18 cellular contexts compared by ENCODE assay signal in genomic region chr6:32112436-32112980, GRCh38. TPM values are rescaled to one million over a fixed set of nuclear protein-coding genes. Genes with fewer than 3 reads are reported as not detected.
DNase-seq lines count a peak whose midpoint lies in the region; ATAC-seq and TF ChIP-seq lines count a peak whose summit lies in the region.
"Had no signal": no experiment of that assay in that cellular context is flagged by ENCODE, and none has a peak within 500 bp of the region (broad histone marks: within the 10 kb centered on the region; RNA-seq: fewer than 3 reads in every experiment).

No MANE protein-coding gene starts in this region.

- DNase-seq in OCI-LY7 (ENCODE audit: low spot score) (no peak), fibroblast of gingiva (ENCODE audit: low read depth) (peak; percentile 40), naive B cell (no peak), thyroid gland (no peak), GM13977 (ENCODE audit: low spot score) (no peak), DMS 273 treated with DMSO at 0.1 percent for 48 hours (lab: John Stamatoyannopoulos, UW) (no peak), Calu3 (no peak)
- DNase-seq: activated CD4-positive, alpha-beta T cell treated with anti-CD3 and anti-CD28 coated beads for 36 hours; activated T-cell treated with anti-CD3 and anti-CD28 coated beads, Interleukin-2, amount 50 U/mL, for 24 hours; anterior cingulate cortex; KBM-7; kidney; NCI-H1417 treated with DMSO at 0.1 percent for 48 hours; NCI-H526 treated with DMSO at 0.1 percent for 48 hours; stimulated activated CD4-positive, alpha-beta T cell treated with anti-CD3 and anti-CD28 coated beads, Interleukin-12 subunit alpha, Interleukin-12 subunit beta, amount 100 ng/mL, for 4 hours had no signal

- no peak overlapping the region for H2AFZ ChIP-seq in OCI-LY7 (ENCODE audit: low read length)

- no peaks in the 10 kb centered on the region for H3K27me3 ChIP-seq in thyroid gland
- H3K27me3 ChIP-seq: BLaER1 had no signal

- 65 to 73% methylated on average over 9 of the region's 9 CpGs for WGBS in thyroid gland, 2 donors

- H3K36me3 ChIP-seq in OCI-LY7 (ENCODE audit: insufficient read depth, low read length) (peaks cover 32% of the 10 kb centered on the region; the same call in 1 of the 2 replicates), thyroid gland (peaks cover 18 to 20% of the 10 kb centered on the region in 2 donors)

- H3K27ac Mint-ChIP-seq in naive B cell = peak overlapping the region in 4 of 6 donors; percentile 44 to 90 (median 76)
- no peak overlapping the region for H3K27ac Mint-ChIP-seq in Calu3 (ENCODE audit: unreplicated experiment)
- H3K27ac Mint-ChIP-seq: T-helper 1 cell treated with Interleukin-12 subunit alpha and Interleukin-12 subunit beta and Interleukin-4 antibody, amounts not matched to agents 30 μg/mL and 1 μg/mL, for 36 hours had no signal

- H3K27me3 Mint-ChIP-seq in naive B cell (peaks cover under 1 to 17% (median 16%) of the 10 kb centered on the region in 3 donors), Calu3 (ENCODE audit: unreplicated experiment) (peaks cover 29% of the 10 kb centered on the region)

- no peak overlapping the region for H3K4me2 ChIP-seq in OCI-LY7 (ENCODE audit: low read length)
- H3K4me2 ChIP-seq: BLaER1 had no signal

- no peaks in the 10 kb centered on the region; the same call in 1 of the 2 replicates for H4K20me1 ChIP-seq in OCI-LY7 (ENCODE audit: insufficient read depth, low read length)

- no peak for TF ChIP-seq POLR2A in thyroid gland (IDR thresholded peaks at IDR 0.05)

- H3K4me3 Mint-ChIP-seq in naive B cell (no peak overlapping the region), Calu3 (ENCODE audit: low read depth, unreplicated experiment) (no peak overlapping the region)
- H3K4me3 Mint-ChIP-seq: activated CD4-positive, alpha-beta T cell treated with anti-CD3 and anti-CD28 coated beads for 36 hours; activated T-cell treated with anti-CD3 and anti-CD28 coated beads, Interleukin-2, amount 50 U/mL, for 24 hours; T-helper 1 cell treated with Interleukin-12 subunit alpha and Interleukin-12 subunit beta and Interleukin-4 antibody, amounts not matched to agents 30 μg/mL and 1 μg/mL, for 36 hours had no signal

- H3K4me3 ChIP-seq in OCI-LY7 (ENCODE audit: low read depth, low read length, poor library complexity, severe bottlenecking) (no peak overlapping the region), thyroid gland (replicated peaks in 1 of 3) (no peak overlapping the region)
- H3K4me3 ChIP-seq: BLaER1 had no signal

- H3K9me3 ChIP-seq in OCI-LY7 (ENCODE audit: low read length) (no peaks in the 10 kb centered on the region), thyroid gland (no peaks in the 10 kb centered on the region)
- H3K9me3 ChIP-seq: BLaER1 had no signal

- H3K9me3 Mint-ChIP-seq in naive B cell (no peaks in the 10 kb centered on the region), Calu3 (ENCODE audit: low read depth, unreplicated experiment) (no peaks in the 10 kb centered on the region)
- H3K9me3 Mint-ChIP-seq: activated T-cell treated with anti-CD3 and anti-CD28 coated beads, Interleukin-2, amount 50 U/mL, for 24 hours; T-helper 1 cell treated with Interleukin-12 subunit alpha and Interleukin-12 subunit beta and Interleukin-4 antibody, amounts not matched to agents 30 μg/mL and 1 μg/mL, for 36 hours had no signal

- POLR2A ChIA-PET in OCI-LY7 (lab: Charles Lee) = no interaction called here

- no peaks in the 10 kb centered on the region for H3K79me2 ChIP-seq in OCI-LY7 (ENCODE audit: insufficient read depth, low read depth, low read length)

- TF ChIP-seq CTCF in OCI-LY7 (conservative IDR thresholded peaks at IDR 0.05; ENCODE audit: low read length) (no peak), thyroid gland (IDR thresholded peaks at IDR 0.05) (no peak), GM13977 (IDR thresholded peaks at IDR 0.05; ENCODE audit: extremely low read depth, insufficient read depth, missing control alignments) (no peak), Calu3 (IDR thresholded peaks at IDR 0.05; ENCODE audit: unreplicated experiment) (no peak)

- H3K4me1 ChIP-seq in OCI-LY7 (ENCODE audit: insufficient read depth, low read length, poor library complexity, severe bottlenecking) (no peaks in the 10 kb centered on the region), thyroid gland (peaks cover 16 to 71% of the 10 kb centered on the region in 2 donors)

- CTCF ChIA-PET in OCI-LY7 (lab: Charles Lee; ENCODE audit: unreplicated experiment) = no interaction called here
- CTCF ChIA-PET in Calu3 (lab: Charles Lee) = no interaction called here

- ATAC-seq in naive B cell (ENCODE audit: low read depth in 2 of 2) (no peak), GM19351 (IDR thresholded peaks at IDR 0.05; ENCODE audit: unreplicated experiment) (no peak)
- ATAC-seq: activated CD4-positive, alpha-beta T cell treated with anti-CD3 and anti-CD28 coated beads for 36 hours had no signal

- H3K36me3 Mint-ChIP-seq in naive B cell (peaks cover 0 to 21% of the 10 kb centered on the region in 2 donors), Calu3 (ENCODE audit: insufficient read depth, unreplicated experiment) (peaks cover 25% of the 10 kb centered on the region)

- in situ Hi-C loops in GM13977 (cut with MboI; ENCODE audit: low pct_unique_long_range_greater_than_20kb, low sequenced_read_pairs, unreplicated experiment) = no loop called here

- H3K27ac ChIP-seq in OCI-LY7 (ENCODE audit: low read depth, low read length, poor library complexity, severe bottlenecking) (no peak overlapping the region), thyroid gland (peak overlapping the region; percentile 26 to 66 (median 33))
- H3K27ac ChIP-seq: BLaER1 had no signal

- intact Hi-C loops in OCI-LY7 (cut with micrococcal nuclease; ENCODE audit: unreplicated experiment) = no loop called here
- intact Hi-C loops in thyroid gland (cut with DNase I) = loop anchor here (10.0 kb wide), 1 partner anchor 68 kb away; no protein-coding TSS in a partner anchor
- intact Hi-C loops in Calu3 (cut with micrococcal nuclease; ENCODE audit: unreplicated experiment) = loop anchor here (10.0 kb wide), 1 partner anchor 122 kb away; no protein-coding TSS in a partner anchor

- no peaks in the 10 kb centered on the region for H3K9me2 ChIP-seq in OCI-LY7 (ENCODE audit: insufficient read depth, low read length)

- BruUV-seq in OCI-LY7 (replicated peaks; lab: Mats Ljungman, UMichigan) (TSS peak; percentile 23), Calu3 (replicated peaks; lab: Mats Ljungman, UMichigan) (no TSS peak)

- peaks cover 27 to 51% (median 50%) of the 10 kb centered on the region in 3 donors for H3K4me1 Mint-ChIP-seq in naive B cell
- peaks cover 7% of the 10 kb centered on the region for H3K4me1 Mint-ChIP-seq in Calu3 (ENCODE audit: low read depth, unreplicated experiment)

RNA-seq across cellular contexts. Expression of gene TNXB, which starts 3.4 kb away (rescaled TPM):
- total RNA-seq in OCI-LY7 (2014; rRNA removed; shearing (Covaris generic)) = 1.7 and 7.1 TPM in 2 replicates
- total RNA-seq in OCI-LY7 (2022) (9.2 and 10.5 TPM in 2 replicates), thyroid gland (100 to 1,000 TPM in 2 of 4 donors, 10 to 100 TPM in 2; 42.2 to 112 (median 80.9) TPM), Calu3 (2022) (10.6 and 11.3 TPM in 2 replicates)
- polyA plus RNA-seq in naive B cell (ENCODE audit: low read depth in 6 of 6) = under 1 TPM in 2 of 6 donors, not detected in 4; 0.23 to 0.44 TPM

RNA-seq across cellular contexts. Expression of gene ATF6B, which starts 15.5 kb away (rescaled TPM):
- 44.8 and 57.7 TPM in 2 replicates for total RNA-seq in OCI-LY7 (2014; rRNA removed; shearing (Covaris generic))
- total RNA-seq in OCI-LY7 (2022) (122 and 125 TPM in 2 replicates), thyroid gland (10 to 100 TPM; 41.5 to 63.5 (median 57.3) TPM), Calu3 (2022) (185 and 196 TPM in 2 replicates)
- 10 to 100 TPM; 25.7 to 35.0 (median 32.4) TPM for polyA plus RNA-seq in naive B cell (ENCODE audit: low read depth in 6 of 6)

RNA-seq across cellular contexts. Expression of gene FKBPL, which starts 17.6 kb away (rescaled TPM):
- total RNA-seq in OCI-LY7 (2014; rRNA removed; shearing (Covaris generic)) = 10.1 and 11.6 TPM in 2 replicates
- total RNA-seq in OCI-LY7 (2022) (8.2 and 8.4 TPM in 2 replicates), thyroid gland (10 to 100 TPM in 1 of 4 donors, 1 to 10 TPM in 3; 3.6 to 11.8 (median 6.8) TPM), Calu3 (2022) (13.8 and 15.6 TPM in 2 replicates)
- polyA plus RNA-seq in naive B cell (ENCODE audit: low read depth in 6 of 6) = 1 to 10 TPM in 5 of 6 donors, not detected in 1; 1.0 to 3.4 (median 1.6) TPM

RNA-seq across cellular contexts. Expression of gene PRRT1, which starts 39.2 kb away (rescaled TPM):
- 0.13 and 0.47 TPM in 2 replicates for total RNA-seq in OCI-LY7 (2014; rRNA removed; shearing (Covaris generic))
- total RNA-seq in OCI-LY7 (2022) (2.4 and 3.5 TPM in 2 replicates), thyroid gland (under 1 TPM in 3 of 4 donors, not detected in 1; 0.49 to 0.81 (median 0.67) TPM), Calu3 (2022) (1.7 and 2.9 TPM in 2 replicates)
- not detected for polyA plus RNA-seq in naive B cell (ENCODE audit: low read depth in 6 of 6)

RNA-seq across cellular contexts. Expression of gene PPT2, which starts 41.4 kb away (rescaled TPM):
- 111 and 130 TPM in 2 replicates for total RNA-seq in OCI-LY7 (2014; rRNA removed; shearing (Covaris generic))
- 34.1 and 39.0 TPM in 2 replicates for total RNA-seq in OCI-LY7 (2022)
- polyA plus RNA-seq in naive B cell (ENCODE audit: low read depth in 6 of 6) = 1 to 10 TPM in 4 of 6 donors, under 1 TPM in 1, not detected in 1; 0.96 to 3.0 (median 2.0) TPM
- total RNA-seq in thyroid gland = 10 to 100 TPM; 13.0 to 26.1 (median 24.1) TPM
- total RNA-seq in Calu3 (2022) = 29.1 and 31.0 TPM in 2 replicates
